16 cellular contexts compared by ENCODE assay signal in genomic region chr9:134332266-134332665, GRCh38. TPM values are rescaled to one million over a fixed set of nuclear protein-coding genes. Genes with fewer than 3 reads are reported as not detected.
DNase-seq lines count a peak whose midpoint lies in the region; ATAC-seq and TF ChIP-seq lines count a peak whose summit lies in the region.
"Had no signal": no experiment of that assay in that cellular context is flagged by ENCODE, and none has a peak within 500 bp of the region (broad histone marks: within the 10 kb centered on the region; RNA-seq: fewer than 3 reads in every experiment).

No MANE protein-coding gene starts in this region.

- no peaks in the 10 kb centered on the region for H3K9me3 ChIP-seq in right atrium auricular region
- no peaks in the 10 kb centered on the region for H3K9me3 ChIP-seq in mucosa of descending colon
- no peaks in the 10 kb centered on the region for H3K9me3 ChIP-seq in vagina
- H3K9me3 ChIP-seq: HAP-1 had no signal

- no peaks in the 10 kb centered on the region for H3K27me3 ChIP-seq in right atrium auricular region
- no peaks in the 10 kb centered on the region for H3K27me3 ChIP-seq in vagina

- intact Hi-C loops in Right ventricle myocardium superior (cut with DNase I) (loop anchor here (5.0 kb wide), 1 partner anchor 105 kb away; no protein-coding TSS in a partner anchor), left ventricle myocardium superior (cut with micrococcal nuclease) (no loop called here), mucosa of descending colon (cut with DNase I, micrococcal nuclease) (no loop called here), vagina (cut with DNase I) (no loop called here)

- no peaks in the 10 kb centered on the region for H3K36me3 ChIP-seq in right atrium auricular region
- H3K36me3 ChIP-seq in mucosa of descending colon (ENCODE audit: low read depth): no peaks in the 10 kb centered on the region
- no peaks in the 10 kb centered on the region for H3K36me3 ChIP-seq in vagina
- H3K36me3 ChIP-seq: HAP-1 had no signal

- H3K4me1 ChIP-seq in right atrium auricular region (peaks cover 0 to 100% of the 10 kb centered on the region in 2 donors), mucosa of descending colon (ENCODE audit: low read depth) (peaks cover 90% of the 10 kb centered on the region), vagina (peaks cover 95% of the 10 kb centered on the region)

- DNase-seq in Right ventricle myocardium superior: peak; percentile 50
- no peak for DNase-seq in right atrium auricular region (ENCODE audit: low spot score)
- DNase-seq in left ventricle myocardium superior: peak; percentile 52
- peak in 2 of 3 donors; percentile 55 to 62 for DNase-seq in mucosa of descending colon
- DNase-seq in vagina (ENCODE audit: extremely low spot score in 2 of 2): no peak
- no peak for DNase-seq in NCI-H526 treated with DMSO at 0.1 percent for 48 hours (lab: John Stamatoyannopoulos, UW)
- DNase-seq in NCI-H524 treated with DMSO at 0.1 percent for 48 hours (lab: John Stamatoyannopoulos, UW): no peak
- DNase-seq in NCI-H1048 (lab: John Stamatoyannopoulos, UW): no peak
- DNase-seq: 8988T, C1 segment of cervical spinal cord, NCI-H1436 treated with DMSO at 0.1 percent for 48 hours, NCI-H2081, NCI-H226, NCI-H748 treated with DMSO at 0.1 percent for 48 hours, SHP77 treated with DMSO at 0.1 percent for 48 hours had no signal

- TF ChIP-seq CTCF in right atrium auricular region (IDR thresholded peaks at IDR 0.05): no peak
- no peak for TF ChIP-seq CTCF in mucosa of descending colon (IDR thresholded peaks at IDR 0.05)
- no peak for TF ChIP-seq CTCF in vagina (IDR thresholded peaks at IDR 0.05)

- H3K27ac ChIP-seq in right atrium auricular region: peak overlapping the region in 1 of 2 donors; percentile 4
- H3K27ac ChIP-seq in vagina: peak overlapping the region; percentile 22

- TF ChIP-seq POLR2A in vagina (IDR thresholded peaks at IDR 0.05): no peak

- no peak overlapping the region for H3K4me3 ChIP-seq in right atrium auricular region
- H3K4me3 ChIP-seq in mucosa of descending colon: no peak overlapping the region
- H3K4me3 ChIP-seq in vagina: no peak overlapping the region
- H3K4me3 ChIP-seq: HAP-1 had no signal

- ATAC-seq in Right ventricle myocardium superior (ENCODE audit: poor library complexity) (no peak), left ventricle myocardium superior (no peak), mucosa of descending colon (no peak)

RNA-seq across cellular contexts. Expression of gene RXRA, which starts 6.0 kb away (rescaled TPM):
- total RNA-seq in Right ventricle myocardium superior: 89.0 TPM
- 10 to 100 TPM; 34.5 to 50.8 TPM for total RNA-seq in right atrium auricular region
- 90.8 TPM for total RNA-seq in left ventricle myocardium superior
- 100 to 1,000 TPM in 1 of 3 donors, 10 to 100 TPM in 2; 75.2 to 101 (median 85.3) TPM for total RNA-seq in mucosa of descending colon
- total RNA-seq in vagina: 49.4 TPM

Comparison
In these comparisons a context has a peak if more than half of its experiments do, and no peak if none do; other contexts are left out.
1. DNase-seq: peak in Right ventricle myocardium superior (single experiment), left ventricle myocardium superior (single experiment) and mucosa of descending colon (2 of 3); none in right atrium auricular region (single experiment), vagina (0 of 2), NCI-H526 treated with DMSO at 0.1 percent for 48 hours (single experiment), NCI-H524 treated with DMSO at 0.1 percent for 48 hours (single experiment) and NCI-H1048 (single experiment).